ENCODE assay signal across 18 cellular contexts in genomic region chr17:28339431-28339830, GRCh38. TPM values are rescaled to one million over a fixed set of nuclear protein-coding genes. Genes with fewer than 3 reads are reported as not detected.
"Had no signal": no experiment of that assay in that cellular context is flagged by ENCODE, and none has a peak within 500 bp of the region (broad histone marks: within the 10 kb centered on the region; RNA-seq: fewer than 3 reads in every experiment).

No MANE protein-coding gene starts in this region.

- H3K9me3 ChIP-seq: ovary, thoracic aorta had no signal

- H3K27ac ChIP-seq: neural progenitor cell, ovary had no signal

- H3K27me3 ChIP-seq: neural progenitor cell, ovary had no signal

- H3K36me3 ChIP-seq: neural progenitor cell, ovary had no signal

- DNase-seq: activated CD4-positive, alpha-beta T cell treated with anti-CD3 and anti-CD28 coated beads, Interleukin-2, amount 10 ng/mL, durations not matched to agents 24 days and 14 days; activated CD4-positive, CD25-positive, alpha-beta regulatory T cell; activated CD8-positive, alpha-beta memory T cell treated with anti-CD3 and anti-CD28 coated beads, Interleukin-2, amount 50 U/mL, for 48 hours; activated naive CD4-positive, alpha-beta T cell; activated naive CD8-positive, alpha-beta T cell treated with anti-CD3 and anti-CD28 coated beads, Interleukin-2, amount 10 ng/mL, durations not matched to agents 7 days and 5 days; dermis blood vessel endothelial cell; effector memory CD8-positive, alpha-beta T cell; erythroblast; ovary; stimulated activated CD4-positive, alpha-beta T cell treated with anti-CD3 and anti-CD28 coated beads, Interleukin-2, amount 100 ng/mL, for 24 hours had no signal

- H3K9ac ChIP-seq: neural progenitor cell had no signal

- H3K27me3 Mint-ChIP-seq: activated CD4-positive, alpha-beta T cell treated with anti-CD3 and anti-CD28 coated beads, Interleukin-2, amount 10 ng/mL, durations not matched to agents 24 days and 14 days; activated naive CD8-positive, alpha-beta T cell treated with anti-CD3 and anti-CD28 coated beads, Interleukin-2, amount 10 ng/mL, durations not matched to agents 7 days and 5 days; effector memory CD8-positive, alpha-beta T cell had no signal

- H3K4me2 ChIP-seq: neural progenitor cell had no signal

- H3K4me3 Mint-ChIP-seq: activated CD4-positive, alpha-beta T cell treated with anti-CD3 and anti-CD28 coated beads, Interleukin-2, amount 10 ng/mL, durations not matched to agents 24 days and 14 days; activated naive CD8-positive, alpha-beta T cell treated with anti-CD3 and anti-CD28 coated beads, Interleukin-2, amount 10 ng/mL, durations not matched to agents 7 days and 5 days; activated T-helper 1 cell treated with anti-CD3 and anti-CD28 coated beads, Interleukin-12 subunit alpha, Interleukin-12 subunit beta, Interleukin-2, Interleukin-4 antibody, amounts not matched to agents 30 ng/mL and 10 ng/mL and 1 ng/mL, durations not matched to agents 14 hours and 24 hours and 36 hours; effector memory CD8-positive, alpha-beta T cell; neural progenitor cell; T-helper 2 cell treated with Interferon-gamma antibody and Interleukin-4, amounts not matched to agents 5 μg/mL and 100 μg/mL, for 36 hours had no signal

- H2AFZ ChIP-seq: neural progenitor cell had no signal

- ATAC-seq: effector memory CD8-positive, alpha-beta T cell; sciatic nerve had no signal

- H3K4me3 ChIP-seq: lung, neural progenitor cell, ovary, thoracic aorta had no signal

- H3K27ac Mint-ChIP-seq: activated CD4-positive, alpha-beta T cell treated with anti-CD3 and anti-CD28 coated beads, Interleukin-2, amount 10 ng/mL, durations not matched to agents 24 days and 14 days; activated naive CD8-positive, alpha-beta T cell treated with anti-CD3 and anti-CD28 coated beads, Interleukin-2, amount 10 ng/mL, durations not matched to agents 7 days and 5 days; activated T-helper 1 cell treated with anti-CD3 and anti-CD28 coated beads, Interleukin-12 subunit alpha, Interleukin-12 subunit beta, Interleukin-2, Interleukin-4 antibody, amounts not matched to agents 30 ng/mL and 10 ng/mL and 1 ng/mL, durations not matched to agents 14 hours and 24 hours and 36 hours; neural progenitor cell; T-helper 2 cell treated with Interferon-gamma antibody and Interleukin-4, amounts not matched to agents 5 μg/mL and 100 μg/mL, for 36 hours had no signal

RNA-seq across cellular contexts. Expression of gene SEBOX, which starts 25.6 kb away (rescaled TPM):
- total RNA-seq: activated CD4-positive, alpha-beta T cell treated with anti-CD3 and anti-CD28 coated beads, Interleukin-2, amount 10 ng/mL, durations not matched to agents 24 days and 14 days; activated naive CD8-positive, alpha-beta T cell treated with anti-CD3 and anti-CD28 coated beads, Interleukin-2, amount 10 ng/mL, durations not matched to agents 7 days and 5 days; activated T-helper 1 cell treated with anti-CD3 and anti-CD28 coated beads, Interleukin-12 subunit alpha, Interleukin-12 subunit beta, Interleukin-2, Interleukin-4 antibody, amounts not matched to agents 30 ng/mL and 10 ng/mL and 1 ng/mL, durations not matched to agents 14 hours and 24 hours and 36 hours; cerebellum; dermis blood vessel endothelial cell; glomerular endothelial cell; lung; ovary; sciatic nerve; thoracic aorta had no signal
- polyA plus RNA-seq: lung, ovary had no signal
